In genomic region chr6:31814677-31815024, GRCh38 we compare ENCODE assay signal across 8 cellular contexts. TPM values are rescaled to one million over a fixed set of nuclear protein-coding genes. Genes with fewer than 3 reads are reported as not detected.
DNase-seq lines count a peak whose midpoint lies in the region; ATAC-seq, FAIRE-seq and TF ChIP-seq lines count a peak whose summit lies in the region.

No MANE protein-coding gene starts in this region.

- intact Hi-C loops in HepG2 (cut with micrococcal nuclease; ENCODE audit: unreplicated experiment), result loop anchor here (2.0 kb wide), 1 partner anchor 20 kb away; the partner anchor contains the start of gene VARS1

- H3K27me3 ChIP-seq in BLaER1 treated with 17β-estradiol and CSF1 and Interleukin-3, amounts not matched to agents 10 nM and 100 nM, result peaks cover 0 to 37% (median 30%) of the 10 kb centered on the region in 11 experiments; a peak in 19 of 22 replicates
- no peaks in the 10 kb centered on the region for H3K27me3 ChIP-seq in HepG2 (ENCODE audit: control insufficient read depth in 1 of 2, insufficient read depth in 2 of 2, low read length in 2 of 2)

- H2AFZ ChIP-seq in HepG2 (ENCODE audit: low read length), result no peak overlapping the region

- H3K27me3 Mint-ChIP-seq in activated CD8-positive, alpha-beta T cell treated with anti-CD3 and anti-CD28 coated beads, Interleukin-2, amount 10 ng/mL, durations not matched to agents 7 days and 5 days (ENCODE audit: low read depth), result no peaks in the 10 kb centered on the region

- DNase-seq in NCI-H526 treated with DMSO at 0.1 percent for 48 hours (lab: John Stamatoyannopoulos, UW) (peak; percentile 92), HepG2 (ENCODE audit: low spot score) (peak; percentile 96), NCI-H1048 (lab: John Stamatoyannopoulos, UW) (no peak)
- peak; percentile 86 for DNase-seq in activated CD8-positive, alpha-beta T cell treated with anti-CD3 and anti-CD28 coated beads, Interleukin-2, amount 10 ng/mL, durations not matched to agents 7 days and 5 days
- DNase-seq in effector CD8-positive, alpha-beta T cell (lab: John Stamatoyannopoulos, UW), result peak; percentile 69
- DNase-seq in stimulated activated CD4-positive, alpha-beta T cell treated with anti-CD3 and anti-CD28 coated beads, Interleukin-2, amount 100 ng/mL, for 4 hours (ENCODE audit: low read depth), result peak; percentile 48

- no peak for TF ChIP-seq RAD21 in HepG2 (CRISPR knock-in tag; IDR thresholded peaks at IDR 0.05)

- H3K4me3 Mint-ChIP-seq in activated CD8-positive, alpha-beta T cell treated with anti-CD3 and anti-CD28 coated beads, Interleukin-2, amount 10 ng/mL, durations not matched to agents 7 days and 5 days, result peak overlapping the region; percentile 89

- peak; percentile 51 to 65 for TF ChIP-seq POLR2A in HepG2 (IDR thresholded peaks at IDR 0.05; ENCODE audit: insufficient read depth in 1 of 2, low read depth in 2 of 2, low read length in 2 of 2)

- no TSS peak for BruUV-seq in HepG2 (replicated peaks; lab: Mats Ljungman, UMichigan)

- peak overlapping the region; percentile 50 to 67 (median 58) for H3K4me3 ChIP-seq in BLaER1 treated with 17β-estradiol and CSF1 and Interleukin-3, amounts not matched to agents 10 nM and 100 nM
- peak overlapping the region; percentile 52 to 71 (median 54) for H3K4me3 ChIP-seq in HepG2 (replicated peaks in 1 of 3; ENCODE audit: insufficient read depth in 1 of 3, low read depth in 2 of 3, low read length in 3 of 3)

- no peak for TF ChIP-seq CTCF in HepG2 (CRISPR knock-in tag; IDR thresholded peaks at IDR 0.05)

- FAIRE-seq in HepG2 (lab: Jason Lieb, UNC), result peak; percentile 34

- peaks cover 0 to 6% (median 0%) of the 10 kb centered on the region in 11 experiments; a peak in 2 of 22 replicates for H3K9me3 ChIP-seq in BLaER1 treated with 17β-estradiol and CSF1 and Interleukin-3, amounts not matched to agents 10 nM and 100 nM (replicated peaks in 1 of 11)
- H3K9me3 ChIP-seq in HepG2 (ENCODE audit: low read length), result no peaks in the 10 kb centered on the region

- peak; percentile 42 for ATAC-seq in HG02571 (IDR thresholded peaks at IDR 0.05; ENCODE audit: unreplicated experiment)
- ATAC-seq in activated CD8-positive, alpha-beta T cell treated with anti-CD3 and anti-CD28 coated beads, Interleukin-2, amount 10 ng/mL, durations not matched to agents 7 days and 5 days, result peak; percentile 55
- ATAC-seq in HepG2, result peak; percentile 54

- peaks cover 23% of the 10 kb centered on the region for H3K36me3 Mint-ChIP-seq in activated CD8-positive, alpha-beta T cell treated with anti-CD3 and anti-CD28 coated beads, Interleukin-2, amount 10 ng/mL, durations not matched to agents 7 days and 5 days (ENCODE audit: low read depth)

- peak overlapping the region in 10 of 11 experiments; percentile 22 to 67 (median 53); a peak in 17 of 22 replicates for H3K27ac ChIP-seq in BLaER1 treated with 17β-estradiol and CSF1 and Interleukin-3, amounts not matched to agents 10 nM and 100 nM
- H3K27ac ChIP-seq in HepG2 (ENCODE audit: extremely low read length, insufficient read depth, low read length), result peak overlapping the region; percentile 95

- peaks cover 43% of the 10 kb centered on the region for H3K4me1 Mint-ChIP-seq in activated CD8-positive, alpha-beta T cell treated with anti-CD3 and anti-CD28 coated beads, Interleukin-2, amount 10 ng/mL, durations not matched to agents 7 days and 5 days (ENCODE audit: low read depth)

- peaks cover 19% of the 10 kb centered on the region for H3K79me2 ChIP-seq in HepG2 (ENCODE audit: insufficient read depth, low read length)

- POLR2A ChIA-PET in activated CD8-positive, alpha-beta T cell treated with anti-CD3 and anti-CD28 coated beads, Interleukin-2, amount 10 ng/mL, durations not matched to agents 7 days and 5 days (lab: Charles Lee), result interaction anchor here (0.8 to 5.1 kb wide), 9 partner anchors 8 to 222 kb away, joined by 3 to 37 read pairs (median 4); partner anchors contain the start of genes BAG6, CLIC1, HSPA1B and LSM2
- POLR2A ChIA-PET in HepG2 (lab: Yijun Ruan, JAX), result interaction anchor here (0.6 to 3.6 kb wide), 35 partner anchors 8 to 273 kb away, joined by 3 to 102 read pairs (median 5); partner anchors contain the start of genes ABHD16A, APOM, BAG6 and C2

- peaks cover 0 to 7% (median 0%) of the 10 kb centered on the region in 11 experiments; a peak in 1 of 22 replicates for H4K20me1 ChIP-seq in BLaER1 treated with 17β-estradiol and CSF1 and Interleukin-3, amounts not matched to agents 10 nM and 100 nM
- no peaks in the 10 kb centered on the region for H4K20me1 ChIP-seq in HepG2 (ENCODE audit: insufficient read depth, low read length)

- in situ Hi-C loops in HepG2 (cut with HindIII; ENCODE audit: extremely low pct_ligation_motif_present, low pct_unique_long_range_greater_than_20kb), result no loop called here

- H3K36me3 ChIP-seq in BLaER1 treated with 17β-estradiol and CSF1 and Interleukin-3, amounts not matched to agents 10 nM and 100 nM, result peaks cover 0 to 7% (median 0%) of the 10 kb centered on the region in 11 experiments; a peak in 1 of 22 replicates
- no peaks in the 10 kb centered on the region for H3K36me3 ChIP-seq in HepG2 (replicated peaks in 1 of 2; ENCODE audit: control insufficient read depth in 1 of 2, insufficient read depth in 2 of 2, low read length in 2 of 2)

- H3K4me1 ChIP-seq in BLaER1 treated with 17β-estradiol and CSF1 and Interleukin-3, amounts not matched to agents 10 nM and 100 nM, result peaks cover 34 to 54% (median 47%) of the 10 kb centered on the region in 10 experiments
- H3K4me1 ChIP-seq in HepG2 (ENCODE audit: insufficient read depth, low read length), result peaks cover 29% of the 10 kb centered on the region

- peak overlapping the region in 10 of 11 experiments; percentile 49 to 72 (median 58); a peak in 17 of 22 replicates for H3K9ac ChIP-seq in BLaER1 treated with 17β-estradiol and CSF1 and Interleukin-3, amounts not matched to agents 10 nM and 100 nM
- peak overlapping the region; percentile 78 for H3K9ac ChIP-seq in HepG2 (ENCODE audit: insufficient read depth, low read depth, low read length)

- TF ChIP-seq EP300 in HepG2 (IDR thresholded peaks at IDR 0.05; ENCODE audit: low read depth in 2 of 2, low read length in 2 of 2) (peak in 1 of 2 experiments; percentile 68; a peak in 2 of 4 replicates), HepG2 (CRISPR knock-in tag; IDR thresholded peaks at IDR 0.05; ENCODE audit: borderline replicate concordance) (no peak)

- peak overlapping the region; percentile 73 to 95 (median 84) for H3K4me2 ChIP-seq in BLaER1 treated with 17β-estradiol and CSF1 and Interleukin-3, amounts not matched to agents 10 nM and 100 nM
- peak overlapping the region; percentile 87 for H3K4me2 ChIP-seq in HepG2 (ENCODE audit: low read depth, low read length)

- peak overlapping the region; percentile 90 for H3K27ac Mint-ChIP-seq in activated CD8-positive, alpha-beta T cell treated with anti-CD3 and anti-CD28 coated beads, Interleukin-2, amount 10 ng/mL, durations not matched to agents 7 days and 5 days

- CTCF ChIA-PET in activated CD8-positive, alpha-beta T cell treated with anti-CD3 and anti-CD28 coated beads, Interleukin-2, amount 10 ng/mL, durations not matched to agents 7 days and 5 days (lab: Charles Lee), result interaction anchor here (0.8 to 3.3 kb wide), 8 partner anchors 8 to 222 kb away, joined by 3 to 16 read pairs (median 4); partner anchors contain the start of genes HSPA1B, LSM2 and NCR3
- CTCF ChIA-PET in HepG2 (lab: Yijun Ruan, JAX; ENCODE audit: low intra/inter-chr PET ratio, low total read pairs), result no interaction called here

- WGBS in HepG2 (ENCODE audit: low lambda C conversion rate), result 41% methylated on average over 13 of the region's 13 CpGs

- no peaks in the 10 kb centered on the region for H3K9me3 Mint-ChIP-seq in activated CD8-positive, alpha-beta T cell treated with anti-CD3 and anti-CD28 coated beads, Interleukin-2, amount 10 ng/mL, durations not matched to agents 7 days and 5 days (ENCODE audit: insufficient read depth)

RNA-seq across cellular contexts. Expression of gene HSPA1L, which starts 0.4 kb away (rescaled TPM):
- 1 to 10 TPM; 3.0 to 3.1 TPM for total RNA-seq in activated CD8-positive, alpha-beta T cell treated with anti-CD3 and anti-CD28 coated beads, Interleukin-2, amount 10 ng/mL, durations not matched to agents 7 days and 5 days
- 0.55 and 0.94 TPM in 2 replicates for total RNA-seq in HepG2 (2016; rRNA removed; fragmentation: Illumina TruSeq; extraction: Trizol)
- total RNA-seq in HepG2 (2016; cell fraction: cytosol; rRNA removed; fragmentation: Illumina TruSeq; extraction: Trizol; ENCODE audit: low read depth), result 0.18 and 0.30 TPM in 2 replicates
- total RNA-seq in HepG2 (2016; cell fraction: insoluble cytoplasmic fraction; rRNA removed; fragmentation: Illumina TruSeq; extraction: Trizol), result 0.87 and 0.97 TPM in 2 replicates
- total RNA-seq in HepG2 (2016; cell fraction: membrane; rRNA removed; fragmentation: Illumina TruSeq; extraction: Trizol), result 0.55 and 0.56 TPM in 2 replicates
- 0.38 and 0.47 TPM in 2 replicates for total RNA-seq in HepG2 (2016; cell fraction: nucleus; rRNA removed; fragmentation: Illumina TruSeq; extraction: Trizol)
- 0.78 and 1.0 TPM in 2 replicates for polyA plus RNA-seq in HepG2 (2011; rRNA removed)
- 0.67 and 0.72 TPM in 2 replicates for polyA plus RNA-seq in HepG2 (2011; cell fraction: cytosol; rRNA removed)
- polyA plus RNA-seq in HepG2 (2011; cell fraction: nucleus; rRNA removed), result 0.45 and 0.73 TPM in 2 replicates
- polyA plus RNA-seq in HepG2 (2012), result 0.87 and 1.1 TPM in 2 replicates
- 0.08 and 0.12 TPM in 2 replicates for polyA plus RNA-seq in HepG2 (2016; cell fraction: cytosol; fragmentation: Illumina TruSeq; extraction: Trizol; ENCODE audit: low read depth)
- 0.98 and 1.0 TPM in 2 replicates for polyA plus RNA-seq in HepG2 (2016; cell fraction: insoluble cytoplasmic fraction; fragmentation: Illumina TruSeq; extraction: Trizol; ENCODE audit: low read depth)
- polyA plus RNA-seq in HepG2 (2016; cell fraction: membrane; fragmentation: Illumina TruSeq; extraction: Trizol; ENCODE audit: low read depth), result 0.34 and 0.37 TPM in 2 replicates
- 0.93 and 1.0 TPM in 2 replicates for polyA plus RNA-seq in HepG2 (2016; cell fraction: nucleus; fragmentation: Illumina TruSeq; extraction: Trizol; ENCODE audit: insufficient read depth, low read depth)
- 0.46 and 2.2 TPM in 2 replicates for polyA minus RNA-seq in HepG2 (2011; rRNA and poly(A)+ RNA removed; ENCODE audit: low replicate concordance)
- polyA minus RNA-seq in HepG2 (2011; cell fraction: cytosol; rRNA and poly(A)+ RNA removed), result 0.44 and 0.59 TPM in 2 replicates
- polyA minus RNA-seq in HepG2 (2011; cell fraction: nucleus; rRNA and poly(A)+ RNA removed), result 0.25 and 0.39 TPM in 2 replicates

RNA-seq across cellular contexts. Expression of gene HSPA1A, which starts 0.7 kb away (rescaled TPM):
- total RNA-seq in activated CD8-positive, alpha-beta T cell treated with anti-CD3 and anti-CD28 coated beads, Interleukin-2, amount 10 ng/mL, durations not matched to agents 7 days and 5 days, result 10 to 100 TPM; 75.6 to 75.7 TPM
- 83.5 and 85.0 TPM in 2 replicates for total RNA-seq in HepG2 (2016; rRNA removed; fragmentation: Illumina TruSeq; extraction: Trizol)
- 4.6 and 5.3 TPM in 2 replicates for total RNA-seq in HepG2 (2016; cell fraction: cytosol; rRNA removed; fragmentation: Illumina TruSeq; extraction: Trizol; ENCODE audit: low read depth)
- total RNA-seq in HepG2 (2016; cell fraction: insoluble cytoplasmic fraction; rRNA removed; fragmentation: Illumina TruSeq; extraction: Trizol), result 66.4 and 92.2 TPM in 2 replicates
- 7.7 and 11.3 TPM in 2 replicates for total RNA-seq in HepG2 (2016; cell fraction: membrane; rRNA removed; fragmentation: Illumina TruSeq; extraction: Trizol)
- total RNA-seq in HepG2 (2016; cell fraction: nucleus; rRNA removed; fragmentation: Illumina TruSeq; extraction: Trizol), result 35.4 and 46.0 TPM in 2 replicates
- polyA plus RNA-seq in HepG2 (2011; rRNA removed), result 44.5 and 80.9 TPM in 2 replicates
- 35.0 and 45.6 TPM in 2 replicates for polyA plus RNA-seq in HepG2 (2011; cell fraction: cytosol; rRNA removed)
- 53.4 and 85.2 TPM in 2 replicates for polyA plus RNA-seq in HepG2 (2011; cell fraction: nucleus; rRNA removed)
- 38.1 and 121 TPM in 2 replicates for polyA plus RNA-seq in HepG2 (2012)
- polyA plus RNA-seq in HepG2 (2016; cell fraction: cytosol; fragmentation: Illumina TruSeq; extraction: Trizol; ENCODE audit: low read depth), result 3.7 and 5.6 TPM in 2 replicates
- 80.2 and 101 TPM in 2 replicates for polyA plus RNA-seq in HepG2 (2016; cell fraction: insoluble cytoplasmic fraction; fragmentation: Illumina TruSeq; extraction: Trizol; ENCODE audit: low read depth)
- 5.1 and 7.0 TPM in 2 replicates for polyA plus RNA-seq in HepG2 (2016; cell fraction: membrane; fragmentation: Illumina TruSeq; extraction: Trizol; ENCODE audit: low read depth)
- polyA plus RNA-seq in HepG2 (2016; cell fraction: nucleus; fragmentation: Illumina TruSeq; extraction: Trizol; ENCODE audit: insufficient read depth, low read depth), result 67.0 and 75.7 TPM in 2 replicates
- polyA minus RNA-seq in HepG2 (2011; rRNA and poly(A)+ RNA removed; ENCODE audit: low replicate concordance), result 44.1 and 271 TPM in 2 replicates
- 27.3 and 48.7 TPM in 2 replicates for polyA minus RNA-seq in HepG2 (2011; cell fraction: cytosol; rRNA and poly(A)+ RNA removed)
- 14.2 and 25.9 TPM in 2 replicates for polyA minus RNA-seq in HepG2 (2011; cell fraction: nucleus; rRNA and poly(A)+ RNA removed)

RNA-seq across cellular contexts. Expression of gene LSM2, which starts 7.9 kb away (rescaled TPM):
- 100 to 1,000 TPM; 123 to 128 TPM for total RNA-seq in activated CD8-positive, alpha-beta T cell treated with anti-CD3 and anti-CD28 coated beads, Interleukin-2, amount 10 ng/mL, durations not matched to agents 7 days and 5 days
- total RNA-seq in HepG2 (2016; rRNA removed; fragmentation: Illumina TruSeq; extraction: Trizol), result 90.5 and 93.7 TPM in 2 replicates
- 84.8 and 113 TPM in 2 replicates for total RNA-seq in HepG2 (2016; cell fraction: cytosol; rRNA removed; fragmentation: Illumina TruSeq; extraction: Trizol; ENCODE audit: low read depth)
- total RNA-seq in HepG2 (2016; cell fraction: insoluble cytoplasmic fraction; rRNA removed; fragmentation: Illumina TruSeq; extraction: Trizol), result 85.1 and 91.1 TPM in 2 replicates
- 109 and 138 TPM in 2 replicates for total RNA-seq in HepG2 (2016; cell fraction: membrane; rRNA removed; fragmentation: Illumina TruSeq; extraction: Trizol)
- total RNA-seq in HepG2 (2016; cell fraction: nucleus; rRNA removed; fragmentation: Illumina TruSeq; extraction: Trizol), result 34.2 and 38.1 TPM in 2 replicates
- polyA plus RNA-seq in HepG2 (2011; rRNA removed), result 64.7 and 69.4 TPM in 2 replicates
- polyA plus RNA-seq in HepG2 (2011; cell fraction: cytosol; rRNA removed), result 89.7 and 101 TPM in 2 replicates
- polyA plus RNA-seq in HepG2 (2011; cell fraction: nucleus; rRNA removed), result 34.2 and 36.0 TPM in 2 replicates
- polyA plus RNA-seq in HepG2 (2012), result 71.2 and 86.4 TPM in 2 replicates
- 98.5 and 146 TPM in 2 replicates for polyA plus RNA-seq in HepG2 (2016; cell fraction: cytosol; fragmentation: Illumina TruSeq; extraction: Trizol; ENCODE audit: low read depth)
- 103 and 104 TPM in 2 replicates for polyA plus RNA-seq in HepG2 (2016; cell fraction: insoluble cytoplasmic fraction; fragmentation: Illumina TruSeq; extraction: Trizol; ENCODE audit: low read depth)
- 107 and 140 TPM in 2 replicates for polyA plus RNA-seq in HepG2 (2016; cell fraction: membrane; fragmentation: Illumina TruSeq; extraction: Trizol; ENCODE audit: low read depth)
- polyA plus RNA-seq in HepG2 (2016; cell fraction: nucleus; fragmentation: Illumina TruSeq; extraction: Trizol; ENCODE audit: insufficient read depth, low read depth), result 61.6 and 67.5 TPM in 2 replicates
- polyA minus RNA-seq in HepG2 (2011; rRNA and poly(A)+ RNA removed; ENCODE audit: low replicate concordance), result 56.3 and 77.2 TPM in 2 replicates
- polyA minus RNA-seq in HepG2 (2011; cell fraction: cytosol; rRNA and poly(A)+ RNA removed), result 44.2 and 47.4 TPM in 2 replicates
- 7.2 and 10.2 TPM in 2 replicates for polyA minus RNA-seq in HepG2 (2011; cell fraction: nucleus; rRNA and poly(A)+ RNA removed)

RNA-seq across cellular contexts. Expression of gene HSPA1B, which starts 12.9 kb away (rescaled TPM):
- 10 to 100 TPM; 84.6 to 87.1 TPM for total RNA-seq in activated CD8-positive, alpha-beta T cell treated with anti-CD3 and anti-CD28 coated beads, Interleukin-2, amount 10 ng/mL, durations not matched to agents 7 days and 5 days
- 186 and 189 TPM in 2 replicates for total RNA-seq in HepG2 (2016; rRNA removed; fragmentation: Illumina TruSeq; extraction: Trizol)
- 8.9 and 12.5 TPM in 2 replicates for total RNA-seq in HepG2 (2016; cell fraction: cytosol; rRNA removed; fragmentation: Illumina TruSeq; extraction: Trizol; ENCODE audit: low read depth)
- total RNA-seq in HepG2 (2016; cell fraction: insoluble cytoplasmic fraction; rRNA removed; fragmentation: Illumina TruSeq; extraction: Trizol), result 148 and 193 TPM in 2 replicates
- 24.6 and 28.1 TPM in 2 replicates for total RNA-seq in HepG2 (2016; cell fraction: membrane; rRNA removed; fragmentation: Illumina TruSeq; extraction: Trizol)
- 88.3 and 95.9 TPM in 2 replicates for total RNA-seq in HepG2 (2016; cell fraction: nucleus; rRNA removed; fragmentation: Illumina TruSeq; extraction: Trizol)
- polyA plus RNA-seq in HepG2 (2011; rRNA removed), result 26.0 and 57.2 TPM in 2 replicates
- 26.6 and 33.8 TPM in 2 replicates for polyA plus RNA-seq in HepG2 (2011; cell fraction: cytosol; rRNA removed)
- 55.8 and 89.9 TPM in 2 replicates for polyA plus RNA-seq in HepG2 (2011; cell fraction: nucleus; rRNA removed)
- polyA plus RNA-seq in HepG2 (2012), result 39.8 and 132 TPM in 2 replicates
- 5.4 and 5.8 TPM in 2 replicates for polyA plus RNA-seq in HepG2 (2016; cell fraction: cytosol; fragmentation: Illumina TruSeq; extraction: Trizol; ENCODE audit: low read depth)
- polyA plus RNA-seq in HepG2 (2016; cell fraction: insoluble cytoplasmic fraction; fragmentation: Illumina TruSeq; extraction: Trizol; ENCODE audit: low read depth), result 148 and 182 TPM in 2 replicates
- polyA plus RNA-seq in HepG2 (2016; cell fraction: membrane; fragmentation: Illumina TruSeq; extraction: Trizol; ENCODE audit: low read depth), result 11.1 and 13.6 TPM in 2 replicates
- polyA plus RNA-seq in HepG2 (2016; cell fraction: nucleus; fragmentation: Illumina TruSeq; extraction: Trizol; ENCODE audit: insufficient read depth, low read depth), result 115 and 118 TPM in 2 replicates
- polyA minus RNA-seq in HepG2 (2011; rRNA and poly(A)+ RNA removed; ENCODE audit: low replicate concordance), result 84.4 and 185 TPM in 2 replicates
- 48.1 and 67.3 TPM in 2 replicates for polyA minus RNA-seq in HepG2 (2011; cell fraction: cytosol; rRNA and poly(A)+ RNA removed)
- polyA minus RNA-seq in HepG2 (2011; cell fraction: nucleus; rRNA and poly(A)+ RNA removed), result 22.7 and 36.4 TPM in 2 replicates

RNA-seq across cellular contexts. Expression of gene VARS1, which starts 19.1 kb away (rescaled TPM):
- total RNA-seq in activated CD8-positive, alpha-beta T cell treated with anti-CD3 and anti-CD28 coated beads, Interleukin-2, amount 10 ng/mL, durations not matched to agents 7 days and 5 days, result 100 to 1,000 TPM; 114 to 115 TPM
- 56.1 and 59.2 TPM in 2 replicates for total RNA-seq in HepG2 (2016; rRNA removed; fragmentation: Illumina TruSeq; extraction: Trizol)
- 36.5 and 36.9 TPM in 2 replicates for total RNA-seq in HepG2 (2016; cell fraction: cytosol; rRNA removed; fragmentation: Illumina TruSeq; extraction: Trizol; ENCODE audit: low read depth)
- 50.7 and 55.3 TPM in 2 replicates for total RNA-seq in HepG2 (2016; cell fraction: insoluble cytoplasmic fraction; rRNA removed; fragmentation: Illumina TruSeq; extraction: Trizol)
- total RNA-seq in HepG2 (2016; cell fraction: membrane; rRNA removed; fragmentation: Illumina TruSeq; extraction: Trizol), result 27.2 and 29.5 TPM in 2 replicates
- 86.8 and 97.8 TPM in 2 replicates for total RNA-seq in HepG2 (2016; cell fraction: nucleus; rRNA removed; fragmentation: Illumina TruSeq; extraction: Trizol)
- polyA plus RNA-seq in HepG2 (2011; rRNA removed), result 14.7 and 19.9 TPM in 2 replicates
- polyA plus RNA-seq in HepG2 (2011; cell fraction: cytosol; rRNA removed), result 9.3 and 11.8 TPM in 2 replicates
- 168 and 186 TPM in 2 replicates for polyA plus RNA-seq in HepG2 (2011; cell fraction: nucleus; rRNA removed)
- 66.0 and 85.3 TPM in 2 replicates for polyA plus RNA-seq in HepG2 (2012)
- 13.0 and 13.1 TPM in 2 replicates for polyA plus RNA-seq in HepG2 (2016; cell fraction: cytosol; fragmentation: Illumina TruSeq; extraction: Trizol; ENCODE audit: low read depth)
- polyA plus RNA-seq in HepG2 (2016; cell fraction: insoluble cytoplasmic fraction; fragmentation: Illumina TruSeq; extraction: Trizol; ENCODE audit: low read depth), result 49.9 and 74.0 TPM in 2 replicates
- polyA plus RNA-seq in HepG2 (2016; cell fraction: membrane; fragmentation: Illumina TruSeq; extraction: Trizol; ENCODE audit: low read depth), result 19.6 and 25.4 TPM in 2 replicates
- polyA plus RNA-seq in HepG2 (2016; cell fraction: nucleus; fragmentation: Illumina TruSeq; extraction: Trizol; ENCODE audit: insufficient read depth, low read depth), result 221 and 231 TPM in 2 replicates
- 58.3 and 63.6 TPM in 2 replicates for polyA minus RNA-seq in HepG2 (2011; rRNA and poly(A)+ RNA removed; ENCODE audit: low replicate concordance)
- 37.6 and 39.2 TPM in 2 replicates for polyA minus RNA-seq in HepG2 (2011; cell fraction: cytosol; rRNA and poly(A)+ RNA removed)
- 34.9 and 47.5 TPM in 2 replicates for polyA minus RNA-seq in HepG2 (2011; cell fraction: nucleus; rRNA and poly(A)+ RNA removed)
